In the genomic region with DNA sequence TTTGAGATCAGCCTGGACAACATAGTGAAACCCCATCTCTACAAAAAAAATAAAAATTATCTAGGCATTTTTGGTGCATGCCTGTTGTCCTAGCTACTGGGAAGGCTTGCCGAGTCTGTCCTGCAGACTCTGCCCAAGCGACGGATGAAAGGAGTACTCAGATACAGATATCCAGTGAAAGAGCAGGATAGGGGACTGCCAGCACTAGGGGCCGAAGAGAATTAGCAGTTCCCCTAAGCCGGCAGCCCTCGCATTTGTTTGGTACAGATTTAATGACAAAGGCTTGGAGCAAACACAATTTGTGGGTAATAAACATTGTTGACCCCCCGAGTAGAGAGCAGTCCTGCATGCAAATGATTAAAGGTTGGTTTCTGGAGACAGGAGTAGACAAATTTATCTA, we compare ENCODE assay signal across 2 cellular contexts.
TF ChIP-seq lines count a peak whose summit lies in the region.

No MANE protein-coding gene starts in this region.

TF ChIP-seq in HepG2, 621 proteins besides CTCF, POLR2A, EP300 and RAD21:
- TF ChIP-seq ZNF253 (CRISPR knock-in tag; IDR thresholded peaks at IDR 0.05; ENCODE audit: borderline replicate concordance) = peak; percentile 96; the same call in 1 of the 2 replicates
- TF ChIP-seq EZH2 (conservative IDR thresholded peaks at IDR 0.05; ENCODE audit: low read depth, low read length) = no peak
- 0 out of 2 replicates have a peak, but pooled peaks have one; percentile 10 for TF ChIP-seq NFKBIZ (CRISPR knock-in tag; IDR thresholded peaks at IDR 0.05)
- no peak for TF ChIP-seq ZNF567 (CRISPR knock-in tag; IDR thresholded peaks at IDR 0.05; ENCODE audit: borderline replicate concordance)

TF ChIP-seq in K562, 482 proteins besides CTCF, POLR2A, EP300 and RAD21:
- TF ChIP-seq CBX3 (IDR thresholded peaks at IDR 0.05; ENCODE audit: borderline replicate concordance in 1 of 2, low read length in 2 of 2) (peak in 1 of 2 experiments; percentile 28; a peak in 1 of 3 replicates), ZBED1 (IDR thresholded peaks at IDR 0.05) (no peak)
- TF ChIP-seq, protein P1, sequence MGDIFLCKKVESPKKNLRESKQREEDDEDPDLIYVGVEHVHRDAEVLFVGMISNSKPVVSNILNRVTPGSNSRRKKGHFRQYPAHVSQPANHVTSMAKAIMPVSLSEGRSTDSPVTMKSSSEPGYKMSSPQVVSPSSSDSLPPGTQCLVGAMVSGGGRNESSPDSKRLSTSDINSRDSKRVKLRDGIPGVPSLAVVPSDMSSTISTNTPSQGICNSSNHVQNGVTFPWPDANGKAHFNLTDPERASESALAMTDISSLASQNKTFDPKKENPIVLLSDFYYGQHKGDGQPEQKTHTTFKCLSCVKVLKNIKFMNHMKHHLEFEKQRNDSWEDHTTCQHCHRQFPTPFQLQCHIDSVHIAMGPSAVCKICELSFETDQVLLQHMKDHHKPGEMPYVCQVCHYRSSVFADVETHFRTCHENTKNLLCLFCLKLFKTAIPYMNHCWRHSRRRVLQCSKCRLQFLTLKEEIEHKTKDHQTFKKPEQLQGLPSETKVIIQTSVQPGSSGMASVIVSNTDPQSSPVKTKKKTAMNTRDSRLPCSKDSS (IDR thresholded peaks at IDR 0.05; ENCODE audit: low read depth, partially characterized antibody) = peak; percentile 21
TF ChIP-seq in K562: peak in this region for 2.
